Comparison of ENCODE assay signal across 17 cellular contexts in genomic region chr1:109712321-109712864, GRCh38. TPM values are rescaled to one million over a fixed set of nuclear protein-coding genes. Genes with fewer than 3 reads are reported as not detected.
DNase-seq lines count a peak whose midpoint lies in the region; ATAC-seq and TF ChIP-seq lines count a peak whose summit lies in the region.
"Had no signal": no experiment of that assay in that cellular context is flagged by ENCODE, and none has a peak within 500 bp of the region (broad histone marks: within the 10 kb centered on the region; RNA-seq: fewer than 3 reads in every experiment).

No MANE protein-coding gene starts in this region.

- intact Hi-C loops in spleen (cut with DNase I; ENCODE audit: low total_unique reads): no loop called here
- intact Hi-C loops in naive thymus-derived CD4-positive, alpha-beta T cell (cut with micrococcal nuclease): no loop called here
- intact Hi-C loops in CD4-positive, alpha-beta T cell (cut with DNase I, micrococcal nuclease): no loop called here

- peak overlapping the region in 1 of 9 donors; percentile 36 for H3K27ac Mint-ChIP-seq in naive thymus-derived CD4-positive, alpha-beta T cell
- no peak overlapping the region for H3K27ac Mint-ChIP-seq in CD4-positive, alpha-beta T cell
- H3K27ac Mint-ChIP-seq: stimulated activated effector memory CD8-positive, alpha-beta T cell treated with anti-CD3 and anti-CD28 coated beads, Interleukin-12 subunit alpha, Interleukin-12 subunit beta, amount 100 ng/mL, for 72 hours had no signal

- H3K4me3 ChIP-seq in choroid plexus epithelial cell (ENCODE audit: low read depth, low read length) (peak overlapping the region; percentile 45), spleen (peak overlapping the region in 7 of 8 donors; percentile 5 to 55 (median 21))
- no peak overlapping the region for H3K4me3 ChIP-seq in naive thymus-derived CD4-positive, alpha-beta T cell (ENCODE audit: low read length)

- TF ChIP-seq CTCF in choroid plexus epithelial cell (conservative IDR thresholded peaks at IDR 0.05; ENCODE audit: low read depth, low read length) (no peak), spleen (IDR thresholded peaks at IDR 0.05 in 8 of 11, conservative IDR thresholded peaks at IDR 0.05 in 3 of 11) (no peak)
- no peak for TF ChIP-seq CTCF in CD4-positive, alpha-beta T cell (IDR thresholded peaks at IDR 0.05)

- H3K36me3 ChIP-seq in spleen: peaks cover 0 to 3% (median 0%) of the 10 kb centered on the region in 6 donors
- no peaks in the 10 kb centered on the region for H3K36me3 ChIP-seq in naive thymus-derived CD4-positive, alpha-beta T cell (ENCODE audit: control insufficient read depth in 2 of 3, insufficient read depth in 3 of 3, low read length in 3 of 3)

- peaks cover 7 to 25% (median 13%) of the 10 kb centered on the region in 5 donors for H3K36me3 Mint-ChIP-seq in naive thymus-derived CD4-positive, alpha-beta T cell
- peaks cover 22% of the 10 kb centered on the region for H3K36me3 Mint-ChIP-seq in CD4-positive, alpha-beta T cell (ENCODE audit: low read depth)
- H3K36me3 Mint-ChIP-seq: stimulated activated effector memory CD8-positive, alpha-beta T cell treated with anti-CD3 and anti-CD28 coated beads, Interleukin-12 subunit alpha, Interleukin-12 subunit beta, amount 100 ng/mL, for 72 hours had no signal

- POLR2A ChIA-PET in naive thymus-derived CD4-positive, alpha-beta T cell (lab: Charles Lee): no interaction called here
- POLR2A ChIA-PET in CD4-positive, alpha-beta T cell (lab: Charles Lee): no interaction called here

- no peak for ATAC-seq in naive thymus-derived CD4-positive, alpha-beta T cell
- no peak for ATAC-seq in HG02884 (IDR thresholded peaks at IDR 0.05; ENCODE audit: unreplicated experiment)
- ATAC-seq in HG02571 (IDR thresholded peaks at IDR 0.05; ENCODE audit: unreplicated experiment): no peak
- ATAC-seq in CD4-positive, alpha-beta T cell (ENCODE audit: poor library complexity): no peak
- ATAC-seq: stimulated activated effector memory CD8-positive, alpha-beta T cell treated with anti-CD3 and anti-CD28 coated beads, Interleukin-12 subunit alpha, Interleukin-12 subunit beta, amount 100 ng/mL, for 72 hours had no signal

- no peak for TF ChIP-seq POLR2A in spleen (IDR thresholded peaks at IDR 0.05)

- H3K27ac ChIP-seq in spleen: no peak overlapping the region
- no peak overlapping the region for H3K27ac ChIP-seq in naive thymus-derived CD4-positive, alpha-beta T cell (ENCODE audit: low read depth, low read length)
- no peak overlapping the region for H3K27ac ChIP-seq in CD4-positive, alpha-beta T cell (ENCODE audit: low read depth, low read length)

- H3K4me3 Mint-ChIP-seq in naive thymus-derived CD4-positive, alpha-beta T cell: peak overlapping the region in 5 of 10 donors; percentile 27 to 69 (median 49)
- no peak overlapping the region for H3K4me3 Mint-ChIP-seq in CD4-positive, alpha-beta T cell
- H3K4me3 Mint-ChIP-seq: neural crest cell; stimulated activated effector memory CD8-positive, alpha-beta T cell treated with anti-CD3 and anti-CD28 coated beads, Interleukin-12 subunit alpha, Interleukin-12 subunit beta, amount 100 ng/mL, for 72 hours had no signal

- peaks cover 0 to 24% (median 18%) of the 10 kb centered on the region in 8 donors for H3K9me3 ChIP-seq in spleen
- H3K9me3 ChIP-seq in naive thymus-derived CD4-positive, alpha-beta T cell (ENCODE audit: control insufficient read depth in 2 of 3, low read length in 3 of 3): no peaks in the 10 kb centered on the region
- no peaks in the 10 kb centered on the region for H3K9me3 ChIP-seq in CD4-positive, alpha-beta T cell (ENCODE audit: control insufficient read depth, low read length)

- peaks cover 0 to 3% (median 0%) of the 10 kb centered on the region in 7 donors for H3K4me1 Mint-ChIP-seq in naive thymus-derived CD4-positive, alpha-beta T cell
- no peaks in the 10 kb centered on the region for H3K4me1 Mint-ChIP-seq in CD4-positive, alpha-beta T cell (ENCODE audit: low read depth)
- H3K4me1 Mint-ChIP-seq: stimulated activated effector memory CD8-positive, alpha-beta T cell treated with anti-CD3 and anti-CD28 coated beads, Interleukin-12 subunit alpha, Interleukin-12 subunit beta, amount 100 ng/mL, for 72 hours had no signal

- peaks cover 4 to 24% (median 11%) of the 10 kb centered on the region in 11 donors for H3K9me3 Mint-ChIP-seq in naive thymus-derived CD4-positive, alpha-beta T cell
- H3K9me3 Mint-ChIP-seq in CD4-positive, alpha-beta T cell: peaks cover 10% of the 10 kb centered on the region

- H3K4me1 ChIP-seq in spleen: no peaks in the 10 kb centered on the region
- no peaks in the 10 kb centered on the region for H3K4me1 ChIP-seq in naive thymus-derived CD4-positive, alpha-beta T cell (ENCODE audit: control insufficient read depth in 2 of 2, insufficient read depth in 2 of 2, low read length in 2 of 2)

- peak; percentile 0 for DNase-seq in EL
- DNase-seq in choroid plexus epithelial cell (ENCODE audit: low read depth): no peak
- DNase-seq in iPS-NIHi7 (ENCODE audit: extremely low spot score): peak; percentile 1
- DNase-seq in spleen: no peak
- DNase-seq in naive thymus-derived CD4-positive, alpha-beta T cell: no peak
- DNase-seq in CD4-positive, alpha-beta T cell: no peak
- DNase-seq: activated effector memory CD4-positive, alpha-beta T cell treated with Interleukin-2 at 50 U/mL for 16 hours; caudate nucleus; COR-L47; MV-4-11; SW 1271 had no signal

- peaks cover 18 to 21% (median 18%) of the 10 kb centered on the region in 5 donors for H3K27me3 Mint-ChIP-seq in naive thymus-derived CD4-positive, alpha-beta T cell
- H3K27me3 Mint-ChIP-seq in CD4-positive, alpha-beta T cell: peaks cover 14% of the 10 kb centered on the region

- CTCF ChIA-PET in naive thymus-derived CD4-positive, alpha-beta T cell (lab: Charles Lee): interaction anchor here (0.6 kb wide), 2 partner anchors 56 to 410 kb away, joined by 3 to 8 read pairs; no protein-coding TSS in a partner anchor
- CTCF ChIA-PET in CD4-positive, alpha-beta T cell (lab: Charles Lee): no interaction called here

- whole genome bisulfite sequencing in spleen, 5 donors: 37 to 83% (median 49%) methylated on average over 13 to 22 of the region's 22 CpGs

- H3K27me3 ChIP-seq in spleen (replicated peaks in 1 of 7): peaks cover 0 to 10% (median 0%) of the 10 kb centered on the region in 7 donors
- H3K27me3 ChIP-seq in naive thymus-derived CD4-positive, alpha-beta T cell (ENCODE audit: control insufficient read depth in 2 of 2, insufficient read depth in 2 of 2, low read length in 2 of 2): no peaks in the 10 kb centered on the region
- no peaks in the 10 kb centered on the region for H3K27me3 ChIP-seq in CD4-positive, alpha-beta T cell (ENCODE audit: control insufficient read depth, insufficient read depth, low read length)

RNA-seq across cellular contexts. Expression of gene GSTM5, which starts 0.3 kb away (rescaled TPM):
- 10 to 100 TPM in 1 of 7 donors, 1 to 10 TPM in 6; 1.4 to 13.1 (median 3.7) TPM for total RNA-seq in spleen
- polyA plus RNA-seq in spleen: 1 to 10 TPM; 2.8 to 4.2 (median 3.4) TPM
- total RNA-seq in naive thymus-derived CD4-positive, alpha-beta T cell: under 1 TPM in 2 of 5 experiments, not detected in 3; 0.42 to 0.81 TPM
- polyA plus RNA-seq in naive thymus-derived CD4-positive, alpha-beta T cell: not detected
- total RNA-seq in CD4-positive, alpha-beta T cell: under 1 TPM; 0.20 to 0.36 TPM
- total RNA-seq: epithelial cell of proximal tubule had no signal
- polyA plus RNA-seq: keratinocyte had no signal

RNA-seq across cellular contexts. Expression of gene GSTM1, which starts 24.8 kb away (rescaled TPM):
- total RNA-seq in spleen: 10 to 100 TPM in 4 of 7 donors, not detected in 3; 40.8 to 98.6 (median 65.9) TPM
- polyA plus RNA-seq in spleen: 10 to 100 TPM in 2 of 3 donors, under 1 TPM in 1; 0.47 to 74.4 (median 41.6) TPM
- 10 to 100 TPM in 2 of 5 experiments, not detected in 3; 45.9 to 83.6 TPM for total RNA-seq in naive thymus-derived CD4-positive, alpha-beta T cell
- polyA plus RNA-seq in naive thymus-derived CD4-positive, alpha-beta T cell: 10 to 100 TPM in 1 of 2 donors, not detected in 1; 62.4 TPM
- 10 to 100 TPM; 31.9 to 36.2 TPM for total RNA-seq in CD4-positive, alpha-beta T cell
- total RNA-seq: epithelial cell of proximal tubule had no signal

RNA-seq across cellular contexts. Expression of gene GSTM3, which starts 28.4 kb away (rescaled TPM):
- 10 to 100 TPM in 6 of 7 donors, 1 to 10 TPM in 1; 8.9 to 42.4 (median 21.9) TPM for total RNA-seq in spleen
- polyA plus RNA-seq in spleen: 10 to 100 TPM; 11.2 to 44.0 (median 16.9) TPM
- 10 to 100 TPM in 2 of 5 experiments, 1 to 10 TPM in 3; 1.9 to 13.9 (median 7.7) TPM for total RNA-seq in naive thymus-derived CD4-positive, alpha-beta T cell
- polyA plus RNA-seq in naive thymus-derived CD4-positive, alpha-beta T cell: 100 to 1,000 TPM in 1 of 2 donors, 10 to 100 TPM in 1; 75.6 to 130 TPM
- total RNA-seq in CD4-positive, alpha-beta T cell: 10 to 100 TPM; 14.8 to 15.4 TPM

RNA-seq across cellular contexts. Expression of gene GSTM2, which starts 44.5 kb away (rescaled TPM):
- 100 to 1,000 TPM in 1 of 7 donors, 10 to 100 TPM in 6; 34.8 to 100 (median 52.2) TPM for total RNA-seq in spleen
- 10 to 100 TPM; 26.2 to 80.9 (median 67.9) TPM for polyA plus RNA-seq in spleen
- 100 to 1,000 TPM in 3 of 5 experiments, 10 to 100 TPM in 2; 52.2 to 201 (median 109) TPM for total RNA-seq in naive thymus-derived CD4-positive, alpha-beta T cell
- polyA plus RNA-seq in naive thymus-derived CD4-positive, alpha-beta T cell: 10 to 100 TPM; 64.6 to 72.2 TPM
- total RNA-seq in CD4-positive, alpha-beta T cell: 100 to 1,000 TPM; 106 to 107 TPM

RNA-seq across cellular contexts. Expression of gene EPS8L3, which starts 51.3 kb away (rescaled TPM):
- 1 to 10 TPM in 1 of 7 donors, not detected in 6; 1.2 TPM for total RNA-seq in spleen
- polyA plus RNA-seq in spleen: not detected
- not detected for total RNA-seq in naive thymus-derived CD4-positive, alpha-beta T cell
- not detected for polyA plus RNA-seq in naive thymus-derived CD4-positive, alpha-beta T cell
- not detected for total RNA-seq in CD4-positive, alpha-beta T cell
- total RNA-seq: epithelial cell of proximal tubule, neural crest cell had no signal
- polyA plus RNA-seq: keratinocyte had no signal

Comparison
In these comparisons a context has a peak if more than half of its experiments do, and no peak if none do; other contexts are left out.
1. DNase-seq: peak in EL (single experiment) and iPS-NIHi7 (single experiment); none in choroid plexus epithelial cell (single experiment), spleen (single experiment), naive thymus-derived CD4-positive, alpha-beta T cell (0 of 9) and CD4-positive, alpha-beta T cell (0 of 10).